ENCODE assay signal across 34 cellular contexts in the genomic region with DNA sequence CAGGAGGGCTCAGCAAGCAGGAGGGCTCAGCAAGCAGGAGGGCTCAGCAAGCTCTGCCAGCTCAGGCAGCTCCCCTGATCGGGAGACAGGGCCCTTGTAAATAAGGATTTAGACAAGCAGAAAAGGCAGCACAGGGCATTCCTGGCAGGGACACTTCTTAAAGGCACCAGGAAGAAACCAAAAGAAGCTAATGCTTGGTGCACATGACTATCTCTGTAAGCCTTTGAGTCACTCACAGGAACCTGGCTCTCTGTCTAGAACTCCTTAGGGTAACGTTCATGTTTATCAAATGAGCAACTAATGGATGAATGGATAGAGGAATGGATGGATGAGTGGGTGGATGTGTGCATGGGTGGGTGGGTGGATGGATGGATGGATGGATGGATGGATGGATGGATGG. TPM values are rescaled to one million over a fixed set of nuclear protein-coding genes. Genes with fewer than 3 reads are reported as not detected.
"Had no signal": no experiment of that assay in that cellular context is flagged by ENCODE, and none has a peak within 500 bp of the region (broad histone marks: within the 10 kb centered on the region; RNA-seq: fewer than 3 reads in every experiment).

No MANE protein-coding gene starts in this region.

- H3K9me3 ChIP-seq: ascending aorta had no signal

- H3K4me1 ChIP-seq: ascending aorta had no signal

- H3K27ac ChIP-seq: ascending aorta, KMS-11, PC-9, RWPE1, WERI-Rb-1 had no signal

- H3K4me2 ChIP-seq: KMS-11, PC-9 had no signal

- H3K36me3 ChIP-seq: ascending aorta, WERI-Rb-1 had no signal

- H2AFZ ChIP-seq: PC-9 had no signal

- H3K9ac ChIP-seq: KMS-11 had no signal

- ATAC-seq: activated CD8-positive, alpha-beta memory T cell treated with anti-CD3 and anti-CD28 coated beads, Interleukin-2, amount 10 ng/mL, durations not matched to agents 7 days and 5 days; Right ventricle myocardium inferior had no signal

- DNase-seq: activated CD4-positive, alpha-beta memory T cell treated with anti-CD3 and anti-CD28 coated beads, Interleukin-2, amount 10 ng/mL, durations not matched to agents 7 days and 5 days; activated CD4-positive, alpha-beta T cell treated with anti-CD3 and anti-CD28 coated beads for 1 hour; activated CD4-positive, alpha-beta T cell treated with anti-CD3 and anti-CD28 coated beads for 48 hours; activated CD4-positive, CD25-positive, alpha-beta regulatory T cell; activated CD8-positive, alpha-beta memory T cell treated with anti-CD3 and anti-CD28 coated beads for 24 hours; activated CD8-positive, alpha-beta memory T cell treated with anti-CD3 and anti-CD28 coated beads, Interleukin-2, amount 10 ng/mL, durations not matched to agents 7 days and 5 days; activated CD8-positive, alpha-beta memory T cell treated with anti-CD3 and anti-CD28 coated beads, Interleukin-2, amount 50 U/mL, for 48 hours; activated effector memory CD4-positive, alpha-beta T cell treated with Interleukin-2 at 50 U/mL for 16 hours; activated naive CD4-positive, alpha-beta T cell treated with anti-CD3 and anti-CD28 coated beads, Interleukin-2, amount 50 U/mL, for 16 hours; activated naive CD8-positive, alpha-beta T cell treated with anti-CD3 and anti-CD28 coated beads for 36 hours; activated T-cell treated with anti-CD3 and anti-CD28 coated beads, Interleukin-2, amount 50 U/mL, for 48 hours; amygdala; caudate nucleus; MM.1S; MV-4-11; NCI-H1092; NCI-H1436 treated with DMSO at 0.1 percent for 48 hours; NCI-H1694 treated with DMSO at 0.1 percent for 48 hours; NCI-H2029; NCI-H510A; NCI-H526; NCI-H748 treated with DMSO at 0.1 percent for 48 hours; NK-92 treated with Interleukin-12 subunit alpha and Interleukin-12 subunit beta, amount 100 ng/mL, for 24 hours; PC-9; T1000; WERI-Rb-1 had no signal

- H3K4me3 ChIP-seq: ascending aorta, PC-9 had no signal

RNA-seq across cellular contexts. Expression of gene TMEM37, which starts 28.4 kb away (rescaled TPM):
- total RNA-seq: activated CD4-positive, alpha-beta memory T cell treated with anti-CD3 and anti-CD28 coated beads, Interleukin-2, amount 10 ng/mL, durations not matched to agents 7 days and 5 days; activated CD8-positive, alpha-beta memory T cell treated with anti-CD3 and anti-CD28 coated beads, Interleukin-2, amount 10 ng/mL, durations not matched to agents 7 days and 5 days; activated naive CD8-positive, alpha-beta T cell treated with anti-CD3 and anti-CD28 coated beads for 36 hours; LHCN-M2; OCI-LY7; T-helper 1 cell treated with Interleukin-12 subunit alpha and Interleukin-12 subunit beta and Interleukin-4 antibody, amounts not matched to agents 30 ng/mL and 1 ng/mL, for 36 hours; T-helper 2 cell treated with Interferon-gamma antibody and Interleukin-4, amounts not matched to agents 100 ng/mL and 5 ng/mL, for 36 hours had no signal
